21 cellular contexts compared by ENCODE assay signal in the genomic region with DNA sequence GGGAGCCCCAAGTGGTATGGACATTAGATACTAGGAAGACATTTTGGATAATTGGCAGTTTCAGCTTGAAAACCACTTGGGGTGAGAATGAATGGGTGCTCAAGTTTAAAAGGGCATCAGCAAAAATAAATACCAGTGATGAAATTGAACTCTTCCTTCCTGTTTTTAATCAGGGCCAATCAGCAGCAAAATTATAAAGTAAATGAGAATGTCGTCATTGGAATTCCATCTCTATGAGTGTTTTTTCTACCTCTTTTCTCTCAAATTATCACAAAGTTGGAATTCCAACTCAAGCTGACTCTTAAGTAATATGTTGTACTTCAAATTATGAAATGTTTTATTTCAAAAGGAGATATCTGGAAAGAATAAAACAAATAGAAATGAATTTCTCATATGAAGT.
DNase-seq lines count a peak whose midpoint lies in the region; TF ChIP-seq lines count a peak whose summit lies in the region.
"Had no signal": no experiment of that assay in that cellular context is flagged by ENCODE, and none has a peak within 500 bp of the region (broad histone marks: within the 10 kb centered on the region; RNA-seq: fewer than 3 reads in every experiment).

No MANE protein-coding gene starts in this region.

- TF ChIP-seq CTCF in astrocyte of the spinal cord (IDR thresholded peaks at IDR 0.05; ENCODE audit: low read depth, low read length) (no peak), osteoblast (IDR thresholded peaks at IDR 0.05; ENCODE audit: extremely low read depth, low read depth, low read length) (no peak), RWPE1 (conservative IDR thresholded peaks at IDR 0.05; ENCODE audit: low read depth) (no peak)

- no peaks in the 10 kb centered on the region for H3K9me3 ChIP-seq in osteoblast (ENCODE audit: low read depth, low read length)
- H3K9me3 ChIP-seq: adrenal gland, neutrophil, tibial nerve had no signal

- DNase-seq in NCI-H524 treated with DMSO at 0.1 percent for 48 hours (lab: John Stamatoyannopoulos, UW), result peak; percentile 79
- DNase-seq in NCI-H524 (lab: John Stamatoyannopoulos, UW), result no peak
- DNase-seq in NCI-H1417 (lab: John Stamatoyannopoulos, UW), result peak in 2 of 3 experiments; percentile 7 to 83
- DNase-seq in astrocyte of the spinal cord (ENCODE audit: low read depth, low spot score), result peak; percentile 35
- no peak for DNase-seq in osteoblast (ENCODE audit: insufficient read length, low spot score, missing footprints)
- DNase-seq in NCI-H510A (lab: John Stamatoyannopoulos, UW), result no peak
- DNase-seq in RWPE1 (ENCODE audit: low spot score), result no peak
- DNase-seq in stimulated activated CD4-positive, alpha-beta T cell treated with anti-CD3 and anti-CD28 coated beads, Interleukin-2, amount 100 ng/mL, for 24 hours, result no peak
- DNase-seq: activated CD4-positive, alpha-beta T cell treated with anti-CD3 and anti-CD28 coated beads for 48 hours; activated CD8-positive, alpha-beta memory T cell treated with anti-CD3 and anti-CD28 coated beads, Interleukin-2, amount 50 U/mL, for 4 hours; activated effector memory CD4-positive, alpha-beta T cell treated with Interleukin-2 at 50 U/mL for 16 hours; adrenal gland; DMS79; effector memory CD8-positive, alpha-beta T cell; foreskin melanocyte; NCI-H2081; retina; stimulated activated naive CD4-positive, alpha-beta T cell had no signal

- H4K20me1 ChIP-seq in osteoblast (ENCODE audit: insufficient read depth, low read length), result no peaks in the 10 kb centered on the region

- H3K4me3 ChIP-seq in astrocyte of the spinal cord (ENCODE audit: low read depth, low read length) (no peak overlapping the region), osteoblast (ENCODE audit: insufficient read depth, low read length) (no peak overlapping the region)
- H3K4me3 ChIP-seq: adrenal gland, GM23338, tibial nerve had no signal

- H3K4me2 ChIP-seq in osteoblast (ENCODE audit: insufficient read depth, low read length), result no peak overlapping the region
- H3K4me2 ChIP-seq: GM23338 had no signal

- no peak overlapping the region for H2AFZ ChIP-seq in osteoblast (ENCODE audit: low read length)

- no peaks in the 10 kb centered on the region for H3K79me2 ChIP-seq in osteoblast (ENCODE audit: insufficient read depth, low read length)

- POLR2A ChIA-PET in RWPE1 (lab: Yijun Ruan, JAX; ENCODE audit: low non-redundant PET), result no interaction called here

- H3K27ac ChIP-seq in osteoblast (ENCODE audit: low read depth, low read length) (peak overlapping the region; percentile 97), RWPE1 (no peak overlapping the region)
- H3K27ac ChIP-seq: adrenal gland, neutrophil, tibial nerve had no signal

- H3K27me3 ChIP-seq in osteoblast (ENCODE audit: insufficient read depth, low read length), result no peaks in the 10 kb centered on the region
- H3K27me3 ChIP-seq: adrenal gland, neutrophil, tibial nerve had no signal

- in situ Hi-C loops in astrocyte of the spinal cord (cut with HindIII; ENCODE audit: low sequenced_read_pairs), result no loop called here

- CTCF ChIA-PET in RWPE1 (lab: Yijun Ruan, JAX), result no interaction called here

- peaks cover 44% of the 10 kb centered on the region for H3K4me1 ChIP-seq in osteoblast (ENCODE audit: insufficient read depth, low read length)
- H3K4me1 ChIP-seq: adrenal gland, tibial nerve had no signal

- H3K36me3 ChIP-seq in osteoblast (ENCODE audit: insufficient read depth, low read length), result no peaks in the 10 kb centered on the region
- H3K36me3 ChIP-seq: adrenal gland, neutrophil, tibial nerve had no signal

Comparison
In these comparisons a context has a peak if more than half of its experiments do, and no peak if none do; other contexts are left out.
1. DNase-seq: peak in NCI-H524 treated with DMSO at 0.1 percent for 48 hours (single experiment), NCI-H1417 (2 of 3) and astrocyte of the spinal cord (single experiment); none in NCI-H524 (0 of 2), osteoblast (single experiment), NCI-H510A (single experiment), RWPE1 (single experiment) and stimulated activated CD4-positive, alpha-beta T cell treated with anti-CD3 and anti-CD28 coated beads, Interleukin-2, amount 100 ng/mL, for 24 hours (0 of 2).